In the genomic region with DNA sequence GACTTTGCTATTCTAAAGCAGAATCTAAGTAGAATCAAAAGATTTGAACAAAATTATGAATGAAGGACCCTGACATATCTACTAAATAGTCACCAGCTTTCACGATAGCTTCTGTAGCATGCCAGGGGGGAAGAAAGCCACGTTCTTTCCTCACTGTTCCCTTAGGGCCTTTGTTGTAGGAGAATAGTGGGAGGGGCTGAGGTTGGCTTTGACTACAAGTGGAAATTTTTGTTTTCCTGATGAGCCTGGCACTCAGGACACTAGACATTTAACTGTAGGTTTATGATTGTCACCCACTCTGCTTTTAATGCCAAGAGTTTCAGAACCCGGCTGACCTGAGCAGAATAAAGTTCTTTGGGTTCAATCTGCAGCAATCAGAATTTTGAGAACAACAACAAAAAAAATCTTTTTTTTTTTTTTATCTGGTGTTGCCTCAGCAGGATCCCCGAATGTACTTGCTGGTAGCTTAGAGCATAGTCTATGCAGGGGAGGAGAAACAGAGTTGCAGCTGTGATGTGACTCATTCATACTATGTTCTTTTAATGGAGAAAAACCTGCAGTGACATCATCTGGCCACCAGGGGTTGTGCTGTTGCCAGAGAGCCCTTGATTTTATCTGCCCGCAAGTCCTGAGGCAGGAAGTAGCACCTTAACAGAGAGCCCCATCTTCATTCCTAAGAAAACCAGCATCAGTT, we compare ENCODE assay signal across 1 cellular context.
TF ChIP-seq lines count a peak whose summit lies in the region.

No MANE protein-coding gene starts in this region.

TF ChIP-seq in K562, 482 proteins besides CTCF, POLR2A, EP300 and RAD21 (continued from another document and continues in another):
- TF ChIP-seq, protein P1, sequence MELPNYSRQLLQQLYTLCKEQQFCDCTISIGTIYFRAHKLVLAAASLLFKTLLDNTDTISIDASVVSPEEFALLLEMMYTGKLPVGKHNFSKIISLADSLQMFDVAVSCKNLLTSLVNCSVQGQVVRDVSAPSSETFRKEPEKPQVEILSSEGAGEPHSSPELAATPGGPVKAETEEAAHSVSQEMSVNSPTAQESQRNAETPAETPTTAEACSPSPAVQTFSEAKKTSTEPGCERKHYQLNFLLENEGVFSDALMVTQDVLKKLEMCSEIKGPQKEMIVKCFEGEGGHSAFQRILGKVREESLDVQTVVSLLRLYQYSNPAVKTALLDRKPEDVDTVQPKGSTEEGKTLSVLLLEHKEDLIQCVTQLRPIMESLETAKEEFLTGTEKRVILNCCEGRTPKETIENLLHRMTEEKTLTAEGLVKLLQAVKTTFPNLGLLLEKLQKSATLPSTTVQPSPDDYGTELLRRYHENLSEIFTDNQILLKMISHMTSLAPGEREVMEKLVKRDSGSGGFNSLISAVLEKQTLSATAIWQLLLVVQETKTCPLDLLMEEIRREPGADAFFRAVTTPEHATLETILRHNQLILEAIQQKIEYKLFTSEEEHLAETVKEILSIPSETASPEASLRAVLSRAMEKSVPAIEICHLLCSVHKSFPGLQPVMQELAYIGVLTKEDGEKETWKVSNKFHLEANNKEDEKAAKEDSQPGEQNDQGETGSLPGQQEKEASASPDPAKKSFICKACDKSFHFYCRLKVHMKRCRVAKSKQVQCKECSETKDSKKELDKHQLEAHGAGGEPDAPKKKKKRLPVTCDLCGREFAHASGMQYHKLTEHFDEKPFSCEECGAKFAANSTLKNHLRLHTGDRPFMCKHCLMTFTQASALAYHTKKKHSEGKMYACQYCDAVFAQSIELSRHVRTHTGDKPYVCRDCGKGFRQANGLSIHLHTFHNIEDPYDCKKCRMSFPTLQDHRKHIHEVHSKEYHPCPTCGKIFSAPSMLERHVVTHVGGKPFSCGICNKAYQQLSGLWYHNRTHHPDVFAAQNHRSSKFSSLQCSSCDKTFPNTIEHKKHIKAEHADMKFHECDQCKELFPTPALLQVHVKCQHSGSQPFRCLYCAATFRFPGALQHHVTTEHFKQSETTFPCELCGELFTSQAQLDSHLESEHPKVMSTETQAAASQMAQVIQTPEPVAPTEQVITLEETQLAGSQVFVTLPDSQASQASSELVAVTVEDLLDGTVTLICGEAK (IDR thresholded peaks at IDR 0.05) = 0 out of 2 replicates have a peak, but pooled peaks have one; percentile 25
- TF ChIP-seq, protein P1 (CRISPR knock-in tag; IDR thresholded peaks at IDR 0.05) = no peak
- no peak for TF ChIP-seq CEBPG (CRISPR knock-in tag; IDR thresholded peaks at IDR 0.05)
- peak in 1 of 2 experiments; percentile 53; a peak in 1 of 4 replicates for TF ChIP-seq CEBPG (tag; conservative IDR thresholded peaks at IDR 0.05 in 1 of 2, IDR thresholded peaks at IDR 0.05 in 1 of 2)
- no peak for TF ChIP-seq ARID3B (CRISPR knock-in tag; IDR thresholded peaks at IDR 0.05; ENCODE audit: borderline replicate concordance)
- TF ChIP-seq ZFP91 (CRISPR knock-in tag; IDR thresholded peaks at IDR 0.05) = no peak
- no peak for TF ChIP-seq IFI16 (CRISPR knock-in tag; IDR thresholded peaks at IDR 0.05)
- TF ChIP-seq ARID2 (IDR thresholded peaks at IDR 0.05) = no peak
- peak; percentile 81 for TF ChIP-seq CREM (IDR thresholded peaks at IDR 0.05; ENCODE audit: low read depth)
- no peak for TF ChIP-seq TSC22D4 (tag; IDR thresholded peaks at IDR 0.05)
- TF ChIP-seq ETS1 (conservative IDR thresholded peaks at IDR 0.05; ENCODE audit: control insufficient read depth, low read depth, low read length) = no peak
- TF ChIP-seq HDAC1 (IDR thresholded peaks at IDR 0.05) = no peak
- TF ChIP-seq, protein P2, sequence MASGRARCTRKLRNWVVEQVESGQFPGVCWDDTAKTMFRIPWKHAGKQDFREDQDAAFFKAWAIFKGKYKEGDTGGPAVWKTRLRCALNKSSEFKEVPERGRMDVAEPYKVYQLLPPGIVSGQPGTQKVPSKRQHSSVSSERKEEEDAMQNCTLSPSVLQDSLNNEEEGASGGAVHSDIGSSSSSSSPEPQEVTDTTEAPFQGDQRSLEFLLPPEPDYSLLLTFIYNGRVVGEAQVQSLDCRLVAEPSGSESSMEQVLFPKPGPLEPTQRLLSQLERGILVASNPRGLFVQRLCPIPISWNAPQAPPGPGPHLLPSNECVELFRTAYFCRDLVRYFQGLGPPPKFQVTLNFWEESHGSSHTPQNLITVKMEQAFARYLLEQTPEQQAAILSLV (tag; IDR thresholded peaks at IDR 0.05) = no peak
- TF ChIP-seq, protein P3, sequence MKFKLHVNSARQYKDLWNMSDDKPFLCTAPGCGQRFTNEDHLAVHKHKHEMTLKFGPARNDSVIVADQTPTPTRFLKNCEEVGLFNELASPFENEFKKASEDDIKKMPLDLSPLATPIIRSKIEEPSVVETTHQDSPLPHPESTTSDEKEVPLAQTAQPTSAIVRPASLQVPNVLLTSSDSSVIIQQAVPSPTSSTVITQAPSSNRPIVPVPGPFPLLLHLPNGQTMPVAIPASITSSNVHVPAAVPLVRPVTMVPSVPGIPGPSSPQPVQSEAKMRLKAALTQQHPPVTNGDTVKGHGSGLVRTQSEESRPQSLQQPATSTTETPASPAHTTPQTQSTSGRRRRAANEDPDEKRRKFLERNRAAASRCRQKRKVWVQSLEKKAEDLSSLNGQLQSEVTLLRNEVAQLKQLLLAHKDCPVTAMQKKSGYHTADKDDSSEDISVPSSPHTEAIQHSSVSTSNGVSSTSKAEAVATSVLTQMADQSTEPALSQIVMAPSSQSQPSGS (CRISPR knock-in tag; IDR thresholded peaks at IDR 0.05) = no peak
- TF ChIP-seq ELF2 (CRISPR knock-in tag; IDR thresholded peaks at IDR 0.05) = no peak
- TF ChIP-seq ESRRA (IDR thresholded peaks at IDR 0.05; ENCODE audit: borderline replicate concordance, low read depth) = no peak; the same call in 1 of the 2 replicates
- TF ChIP-seq, protein P4, sequence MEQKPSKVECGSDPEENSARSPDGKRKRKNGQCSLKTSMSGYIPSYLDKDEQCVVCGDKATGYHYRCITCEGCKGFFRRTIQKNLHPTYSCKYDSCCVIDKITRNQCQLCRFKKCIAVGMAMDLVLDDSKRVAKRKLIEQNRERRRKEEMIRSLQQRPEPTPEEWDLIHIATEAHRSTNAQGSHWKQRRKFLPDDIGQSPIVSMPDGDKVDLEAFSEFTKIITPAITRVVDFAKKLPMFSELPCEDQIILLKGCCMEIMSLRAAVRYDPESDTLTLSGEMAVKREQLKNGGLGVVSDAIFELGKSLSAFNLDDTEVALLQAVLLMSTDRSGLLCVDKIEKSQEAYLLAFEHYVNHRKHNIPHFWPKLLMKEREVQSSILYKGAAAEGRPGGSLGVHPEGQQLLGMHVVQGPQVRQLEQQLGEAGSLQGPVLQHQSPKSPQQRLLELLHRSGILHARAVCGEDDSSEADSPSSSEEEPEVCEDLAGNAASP (IDR thresholded peaks at IDR 0.05) = no peak
- TF ChIP-seq MCM2 (IDR thresholded peaks at IDR 0.05; ENCODE audit: low read depth) = no peak
- TF ChIP-seq ZKSCAN3 (CRISPR knock-in tag; IDR thresholded peaks at IDR 0.05) = no peak
- TF ChIP-seq CLOCK (CRISPR knock-in tag; IDR thresholded peaks at IDR 0.05; ENCODE audit: borderline replicate concordance) = no peak
- no peak for TF ChIP-seq STAT5B (CRISPR knock-in tag; IDR thresholded peaks at IDR 0.05)
- no peak for TF ChIP-seq ZNF445 (CRISPR knock-in tag; IDR thresholded peaks at IDR 0.05; ENCODE audit: low read depth)
- no peak for TF ChIP-seq ZNF398 (CRISPR knock-in tag; IDR thresholded peaks at IDR 0.05)
- peak in 1 of 2 experiments; percentile 84; a peak in 2 of 3 replicates for TF ChIP-seq CBX3 (IDR thresholded peaks at IDR 0.05; ENCODE audit: borderline replicate concordance in 1 of 2, low read length in 2 of 2)
- TF ChIP-seq FOXM1 (IDR thresholded peaks at IDR 0.05; ENCODE audit: low read depth) = 0 out of 2 replicates have a peak, but pooled peaks have one; percentile 41
- TF ChIP-seq FOXM1 (CRISPR knock-in tag; IDR thresholded peaks at IDR 0.05; ENCODE audit: low read depth) = no peak
- peak; percentile 95 for TF ChIP-seq ETV1 (tag; conservative IDR thresholded peaks at IDR 0.05; ENCODE audit: low read depth)
- TF ChIP-seq ZNF785 (CRISPR knock-in tag; IDR thresholded peaks at IDR 0.05) = no peak
